16 cellular contexts compared by ENCODE assay signal in genomic region chr11:116500833-116501622, GRCh38.
DNase-seq lines count a peak whose midpoint lies in the region; TF ChIP-seq lines count a peak whose summit lies in the region.
"Had no signal": no experiment of that assay in that cellular context is flagged by ENCODE, and none has a peak within 500 bp of the region (broad histone marks: within the 10 kb centered on the region; RNA-seq: fewer than 3 reads in every experiment).

No MANE protein-coding gene starts in this region.

- no peaks in the 10 kb centered on the region for H4K20me1 ChIP-seq in osteoblast (ENCODE audit: insufficient read depth, low read length)

- H3K4me1 Mint-ChIP-seq in Calu3 (ENCODE audit: low read depth, unreplicated experiment): no peaks in the 10 kb centered on the region
- H3K4me1 Mint-ChIP-seq in progenitor cell of endocrine pancreas (ENCODE audit: low read depth): peaks cover 3% of the 10 kb centered on the region

- intact Hi-C loops in Calu3 (cut with micrococcal nuclease; ENCODE audit: unreplicated experiment): no loop called here

- H3K36me3 ChIP-seq in osteoblast (ENCODE audit: insufficient read depth, low read length): no peaks in the 10 kb centered on the region
- H3K36me3 ChIP-seq: upper lobe of left lung had no signal

- no peak overlapping the region for H3K4me3 ChIP-seq in osteoblast (ENCODE audit: insufficient read depth, low read length)
- H3K4me3 ChIP-seq: upper lobe of left lung had no signal

- no peak overlapping the region for H3K4me3 Mint-ChIP-seq in Calu3 (ENCODE audit: low read depth, unreplicated experiment)
- no peak overlapping the region for H3K4me3 Mint-ChIP-seq in progenitor cell of endocrine pancreas (ENCODE audit: low read depth)
- H3K4me3 Mint-ChIP-seq: stimulated activated memory B cell treated with anti-CD40 and anti-IgM and Interleukin-4, amounts not matched to agents 10 μg/mL and 1 μg/mL and 100 μg/mL, for 72 hours had no signal

- TF ChIP-seq CTCF in osteoblast (IDR thresholded peaks at IDR 0.05; ENCODE audit: extremely low read depth, low read depth, low read length) (no peak), Calu3 (IDR thresholded peaks at IDR 0.05; ENCODE audit: unreplicated experiment) (no peak), progenitor cell of endocrine pancreas (IDR thresholded peaks at IDR 0.05; ENCODE audit: unreplicated experiment) (no peak)

- DNase-seq in COR-L47 (lab: John Stamatoyannopoulos, UW): peak; percentile 97
- DNase-seq in NCI-H1092 (lab: John Stamatoyannopoulos, UW): peak; percentile 94
- peak; percentile 7 for DNase-seq in NCI-H774 (lab: John Stamatoyannopoulos, UW)
- DNase-seq in iPS-NIHi11 (ENCODE audit: low spot score): peak; percentile 46
- DNase-seq in NCI-H2029 (lab: John Stamatoyannopoulos, UW): no peak
- DNase-seq in osteoblast (ENCODE audit: insufficient read length, low spot score, missing footprints): no peak
- no peak for DNase-seq in Calu3
- DNase-seq in progenitor cell of endocrine pancreas (ENCODE audit: low spot score, unreplicated experiment): no peak
- DNase-seq: activated CD4-positive, alpha-beta T cell treated with anti-CD3 and anti-CD28 coated beads for 1 hour; effector memory CD4-positive, alpha-beta T cell; mammary epithelial cell; occipital lobe; small intestine had no signal

- H3K27me3 ChIP-seq in osteoblast (ENCODE audit: insufficient read depth, low read length): peaks cover 3% of the 10 kb centered on the region

- H3K27ac ChIP-seq in osteoblast (ENCODE audit: low read depth, low read length): no peak overlapping the region
- H3K27ac ChIP-seq: upper lobe of left lung had no signal

- no peaks in the 10 kb centered on the region for H3K9me3 Mint-ChIP-seq in Calu3 (ENCODE audit: low read depth, unreplicated experiment)
- no peaks in the 10 kb centered on the region for H3K9me3 Mint-ChIP-seq in progenitor cell of endocrine pancreas (ENCODE audit: low read depth)
- H3K9me3 Mint-ChIP-seq: activated naive CD4-positive, alpha-beta T cell treated with anti-CD3 and anti-CD28 coated beads, Interleukin-2, amount 50 U/mL, for 72 hours; stimulated activated memory B cell treated with anti-CD40 and anti-IgM and Interleukin-4, amounts not matched to agents 10 μg/mL and 1 μg/mL and 100 μg/mL, for 72 hours had no signal

- no peaks in the 10 kb centered on the region for H3K4me1 ChIP-seq in osteoblast (ENCODE audit: insufficient read depth, low read length)
- H3K4me1 ChIP-seq: upper lobe of left lung had no signal

- H3K36me3 Mint-ChIP-seq in Calu3 (ENCODE audit: insufficient read depth, unreplicated experiment): no peaks in the 10 kb centered on the region
- H3K36me3 Mint-ChIP-seq in progenitor cell of endocrine pancreas (ENCODE audit: insufficient read depth): no peaks in the 10 kb centered on the region
- H3K36me3 Mint-ChIP-seq: stimulated activated memory B cell treated with anti-CD40 and anti-IgM and Interleukin-4, amounts not matched to agents 10 μg/mL and 1 μg/mL and 100 μg/mL, for 72 hours had no signal

- no TSS peak for BruUV-seq in Calu3 (replicated peaks; lab: Mats Ljungman, UMichigan)

- H3K9me3 ChIP-seq in osteoblast (ENCODE audit: low read depth, low read length): no peaks in the 10 kb centered on the region
- H3K9me3 ChIP-seq: upper lobe of left lung had no signal

- H3K79me2 ChIP-seq in osteoblast (ENCODE audit: insufficient read depth, low read length): no peaks in the 10 kb centered on the region

- H3K27me3 Mint-ChIP-seq in Calu3 (ENCODE audit: unreplicated experiment): peaks cover 72% of the 10 kb centered on the region
- peaks cover 74% of the 10 kb centered on the region for H3K27me3 Mint-ChIP-seq in progenitor cell of endocrine pancreas

- no peak overlapping the region for H3K4me2 ChIP-seq in osteoblast (ENCODE audit: insufficient read depth, low read length)

- H2AFZ ChIP-seq in osteoblast (ENCODE audit: low read length): no peak overlapping the region

- CTCF ChIA-PET in Calu3 (lab: Charles Lee): no interaction called here

- H3K27ac Mint-ChIP-seq in Calu3 (ENCODE audit: unreplicated experiment): no peak overlapping the region
- H3K27ac Mint-ChIP-seq in progenitor cell of endocrine pancreas: no peak overlapping the region
- H3K27ac Mint-ChIP-seq: activated naive CD4-positive, alpha-beta T cell treated with anti-CD3 and anti-CD28 coated beads, Interleukin-2, amount 50 U/mL, for 72 hours; stimulated activated memory B cell treated with anti-CD40 and anti-IgM and Interleukin-4, amounts not matched to agents 10 μg/mL and 1 μg/mL and 100 μg/mL, for 72 hours had no signal

Comparison
In these comparisons a context has a peak if more than half of its experiments do, and no peak if none do; other contexts are left out.
1. DNase-seq: peak in COR-L47 (single experiment), NCI-H1092 (single experiment), NCI-H774 (single experiment) and iPS-NIHi11 (single experiment); none in NCI-H2029 (single experiment), osteoblast (single experiment), Calu3 (single experiment) and progenitor cell of endocrine pancreas (single experiment).